In the genomic region with DNA sequence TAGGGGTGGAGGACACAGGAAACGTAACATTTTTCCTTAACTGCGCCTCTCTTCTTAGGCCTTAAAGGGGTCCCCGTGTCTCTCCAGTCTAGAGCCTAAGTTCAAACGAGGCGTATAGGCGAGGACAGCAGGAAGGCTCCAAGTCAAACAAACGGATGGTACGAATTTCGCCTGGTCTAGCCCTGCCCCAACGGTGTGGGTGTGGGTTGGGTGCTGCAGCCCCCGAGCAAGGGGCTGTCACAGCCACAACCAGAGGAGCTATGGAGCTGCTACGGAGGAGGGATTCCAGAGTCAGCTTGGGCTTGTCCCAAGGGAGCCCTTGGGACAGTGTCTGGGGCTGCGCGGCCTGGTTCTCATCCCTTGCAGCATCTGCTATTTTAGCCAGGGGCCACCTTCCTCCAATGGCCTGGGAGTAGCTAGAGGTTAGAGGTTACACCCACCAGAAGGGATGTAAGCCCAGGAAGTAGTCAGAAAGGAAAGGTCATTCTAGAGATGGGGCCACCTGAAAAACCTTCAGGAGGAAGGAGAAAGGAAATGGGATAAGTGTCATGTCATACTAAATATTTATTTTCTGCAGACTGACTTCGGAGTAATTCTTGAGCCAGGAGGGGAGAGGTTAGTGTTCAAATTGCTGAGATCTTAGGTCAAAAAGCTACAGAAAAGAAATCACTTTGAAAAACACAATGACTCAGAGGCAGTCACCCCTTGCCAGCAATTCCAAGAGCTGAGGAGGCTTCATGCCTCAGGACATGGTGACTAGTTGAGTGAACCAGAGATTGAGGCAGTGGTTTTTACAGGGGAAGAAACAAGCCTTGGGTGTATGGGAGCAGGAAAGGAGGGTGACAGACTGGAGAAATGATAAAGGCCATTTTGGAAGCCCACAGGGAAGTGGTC, we compare ENCODE assay signal across 7 cellular contexts. TPM values are rescaled to one million over a fixed set of nuclear protein-coding genes. Genes with fewer than 3 reads are reported as not detected.
DNase-seq lines count a peak whose midpoint lies in the region; ATAC-seq, FAIRE-seq and TF ChIP-seq lines count a peak whose summit lies in the region.

No MANE protein-coding gene starts in this region.

- ATAC-seq in body of pancreas, result no peak
- no peak for ATAC-seq in HG02571 (IDR thresholded peaks at IDR 0.05; ENCODE audit: unreplicated experiment)

- H3K4me3 ChIP-seq in GM12865 (ENCODE audit: low read depth, low read length) (peak overlapping the region; percentile 80), MG63 (peak overlapping the region; percentile 67), body of pancreas (peak overlapping the region; percentile 18 to 26), kidney (ENCODE audit: low read length in 2 of 2) (peak overlapping the region; percentile 77 to 81)

- TF ChIP-seq CTCF in GM12865 (IDR thresholded peaks at IDR 0.05; ENCODE audit: insufficient read depth, low read depth, low read length, missing control alignments), result no peak
- TF ChIP-seq CTCF in body of pancreas (IDR thresholded peaks at IDR 0.05), result no peak
- no peak for TF ChIP-seq CTCF in kidney (IDR thresholded peaks at IDR 0.05; ENCODE audit: borderline replicate concordance, extremely low read depth, insufficient read depth)

- peaks cover 32% of the 10 kb centered on the region for H3K36me3 ChIP-seq in MG63
- H3K36me3 ChIP-seq in body of pancreas (replicated peaks in 1 of 2; ENCODE audit: insufficient read depth in 1 of 2, low read depth in 2 of 2), result peaks cover 0 to 2% of the 10 kb centered on the region in 2 donors
- H3K36me3 ChIP-seq in kidney (ENCODE audit: control insufficient read depth in 1 of 2, insufficient read depth in 2 of 2, low read length in 2 of 2), result peaks cover 0 to 3% of the 10 kb centered on the region in 2 donors

- H3K9me3 ChIP-seq in MG63 (no peaks in the 10 kb centered on the region), body of pancreas (no peaks in the 10 kb centered on the region), kidney (ENCODE audit: control insufficient read depth in 1 of 2, low read length in 2 of 2) (no peaks in the 10 kb centered on the region)

- H3K4me1 ChIP-seq in body of pancreas (peaks cover 22% of the 10 kb centered on the region), kidney (ENCODE audit: control insufficient read depth in 1 of 2, insufficient read depth in 1 of 2, low read depth in 1 of 2, low read length in 2 of 2) (peaks cover 9 to 20% of the 10 kb centered on the region in 2 donors)

- no peak for TF ChIP-seq POLR2A in body of pancreas (IDR thresholded peaks at IDR 0.05)

- DNase-seq in GM12865 (ENCODE audit: low read depth) (no peak), MG63 (peak; percentile 93), body of pancreas (peak in 2 of 4 donors; percentile 11 to 25), kidney (peak; percentile 84), stromal cell of bone marrow (ENCODE audit: low read depth) (peak; percentile 86), NCI-H1930 (lab: John Stamatoyannopoulos, UW) (no peak)

- peak overlapping the region; percentile 88 for H3K9ac ChIP-seq in kidney (ENCODE audit: low read length in 2 of 2)

- 11 to 13% methylated on average over 15 of the region's 15 CpGs for WGBS in body of pancreas, 2 donors

- H3K27ac ChIP-seq in body of pancreas, result peak overlapping the region; percentile 84 to 95 (median 94)
- peak overlapping the region; percentile 92 to 94 for H3K27ac ChIP-seq in kidney (ENCODE audit: low read depth in 2 of 2, low read length in 2 of 2)

- intact Hi-C loops in body of pancreas (cut with DNase I), result loop anchor here (5.0 to 10.0 kb wide), 2 partner anchors 88 to 135 kb away; no protein-coding TSS in a partner anchor
- intact Hi-C loops in kidney (cut with DNase I), result no loop called here

- H3K27me3 ChIP-seq in MG63 (no peaks in the 10 kb centered on the region), body of pancreas (no peaks in the 10 kb centered on the region)

- FAIRE-seq in kidney (lab: Jason Lieb, UNC), result no peak

RNA-seq across cellular contexts. Expression of a gene that starts 21.7 kb away (rescaled TPM):
- total RNA-seq in MG63 (2014; rRNA removed; shearing (Covaris generic); ENCODE audit: low replicate concordance), result 38.1 and 47.4 TPM in 2 replicates
- total RNA-seq in body of pancreas, result 10 to 100 TPM; 37.1 to 40.5 TPM
- 64.4 TPM for total RNA-seq in kidney
- 35.8 TPM for polyA plus RNA-seq in kidney (ENCODE audit: insufficient read depth, low read depth, low replicate concordance)

RNA-seq across cellular contexts. Expression of a gene that starts 21.9 kb away (rescaled TPM):
- total RNA-seq in MG63 (2014; rRNA removed; shearing (Covaris generic); ENCODE audit: low replicate concordance), result 11,886 and 16,367 TPM in 2 replicates
- total RNA-seq in body of pancreas (1,000 to 10,000 TPM in 1 of 2 donors, 100 to 1,000 TPM in 1; 772 to 1,608 TPM), kidney (1,706 TPM)
- 2,618 TPM for polyA plus RNA-seq in kidney (ENCODE audit: insufficient read depth, low read depth, low replicate concordance)

RNA-seq across cellular contexts. Expression of a gene that starts 26.9 kb away (rescaled TPM):
- total RNA-seq in MG63 (2014; rRNA removed; shearing (Covaris generic); ENCODE audit: low replicate concordance), result 0.49 and 2.0 TPM in 2 replicates
- total RNA-seq in body of pancreas, result 1 to 10 TPM; 3.9 to 5.6 TPM
- total RNA-seq in kidney, result 20.2 TPM
- polyA plus RNA-seq in kidney (ENCODE audit: insufficient read depth, low read depth, low replicate concordance), result 14.0 TPM

RNA-seq across cellular contexts. Expression of a gene that starts 39.1 kb away (rescaled TPM):
- total RNA-seq in MG63 (2014; rRNA removed; shearing (Covaris generic); ENCODE audit: low replicate concordance), result 246 and 303 TPM in 2 replicates
- total RNA-seq in body of pancreas (10 to 100 TPM; 27.8 to 43.2 TPM), kidney (40.3 TPM)
- polyA plus RNA-seq in kidney (ENCODE audit: insufficient read depth, low read depth, low replicate concordance), result 46.5 TPM

RNA-seq across cellular contexts. Expression of a gene that starts 39.4 kb away (rescaled TPM):
- total RNA-seq in MG63 (2014; rRNA removed; shearing (Covaris generic); ENCODE audit: low replicate concordance), result 488 and 596 TPM in 2 replicates
- 10 to 100 TPM; 10.2 to 19.7 TPM for total RNA-seq in body of pancreas
- total RNA-seq in kidney, result 46.8 TPM
- 159 TPM for polyA plus RNA-seq in kidney (ENCODE audit: insufficient read depth, low read depth, low replicate concordance)

Comparison
In these comparisons a context has a peak if more than half of its experiments do, and no peak if none do; other contexts are left out.
1. DNase-seq: peak in MG63 (single experiment), kidney (single experiment) and stromal cell of bone marrow (single experiment); none in GM12865 (single experiment) and NCI-H1930 (0 of 2).
2. H3K4me3 ChIP-seq: peak in every context shown above with its lines; median percentile 80 in GM12865; 79 in kidney; 67 in MG63; 22 in body of pancreas.